In genomic region chr4:136768925-136769275, GRCh38 we compare ENCODE assay signal across 33 cellular contexts.
A peak's percentile ranks its signal among the peaks of the same experiment; 100 is the strongest.
DNase-seq lines count a peak whose midpoint lies in the region; FAIRE-seq and TF ChIP-seq lines count a peak whose summit lies in the region.
"Had no signal": no experiment of that assay in that cellular context is flagged by ENCODE, and none has a peak within 500 bp of the region (broad histone marks: within the 10 kb centered on the region; RNA-seq: fewer than 3 reads in every experiment).

No MANE protein-coding gene starts in this region.

- no peak overlapping the region for H3K14ac ChIP-seq in neuronal stem cell (ENCODE audit: low read length)

- H3K18ac ChIP-seq in neuronal stem cell (ENCODE audit: low read length) = no peak overlapping the region

- FAIRE-seq in HTR-8/SVneo (lab: Jason Lieb, UNC) = no peak
- FAIRE-seq: GM19239, H1 had no signal

- H3K4ac ChIP-seq in neuronal stem cell (ENCODE audit: low read length) = no peak overlapping the region

- no peaks in the 10 kb centered on the region for H4K20me1 ChIP-seq in hepatocyte (ENCODE audit: insufficient read depth, poor library complexity, severe bottlenecking)

- no peak overlapping the region for H3K9ac ChIP-seq in neuronal stem cell (ENCODE audit: low read depth, low read length, poor library complexity)

- H3K23ac ChIP-seq in neuronal stem cell (ENCODE audit: low read depth, low read length, poor library complexity) = no peak overlapping the region

- H3K9me3 ChIP-seq in hepatocyte (ENCODE audit: low read depth) (no peaks in the 10 kb centered on the region), neuronal stem cell (replicated peaks in 1 of 2; ENCODE audit: control insufficient read depth in 2 of 2, insufficient read depth in 1 of 2, low read depth in 1 of 2, low read length in 2 of 2) (peaks cover 0 to 10% of the 10 kb centered on the region in 2 donors)
- H3K9me3 ChIP-seq: esophagus muscularis mucosa, lower lobe of right lung, spleen, testis, vagina had no signal

- no peaks in the 10 kb centered on the region for H3K4me1 Mint-ChIP-seq in activated naive CD4-positive, alpha-beta T cell treated with anti-CD3 and anti-CD28 coated beads, Interleukin-2, amount 10 ng/mL, durations not matched to agents 7 days and 5 days
- H3K4me1 Mint-ChIP-seq: activated naive CD4-positive, alpha-beta T cell treated with anti-CD3 and anti-CD28 coated beads, Interleukin-2, amount 50 U/mL, for 24 hours; B cell; CD4-positive, alpha-beta memory T cell had no signal

- H3K36me3 ChIP-seq in hepatocyte (replicated peaks; ENCODE audit: insufficient read depth, low read depth) (no peaks in the 10 kb centered on the region), neuronal stem cell (replicated peaks in 1 of 2; ENCODE audit: control insufficient read depth in 2 of 2, insufficient read depth in 2 of 2, low read length in 2 of 2) (no peaks in the 10 kb centered on the region)
- H3K36me3 ChIP-seq: esophagus muscularis mucosa, heart right ventricle, lower lobe of right lung, spleen, vagina had no signal

- no peaks in the 10 kb centered on the region for H3K79me2 ChIP-seq in hepatocyte

- no peaks in the 10 kb centered on the region for H3K79me1 ChIP-seq in neuronal stem cell (ENCODE audit: low read depth, low read length)

- H3K4me2 ChIP-seq in hepatocyte (no peak overlapping the region), neuronal stem cell (ENCODE audit: insufficient read depth, low read length, poor library complexity, severe bottlenecking) (no peak overlapping the region)

- intact Hi-C loops in dorsolateral prefrontal cortex (cut with DNase I) = no loop called here

- no peak overlapping the region for H4K8ac ChIP-seq in neuronal stem cell (ENCODE audit: low read depth, low read length)

- CTCF ChIA-PET in activated naive CD4-positive, alpha-beta T cell treated with anti-CD3 and anti-CD28 coated beads, Interleukin-2, amount 10 ng/mL, durations not matched to agents 7 days and 5 days (lab: Charles Lee) = no interaction called here

- H4K91ac ChIP-seq in neuronal stem cell (ENCODE audit: low read depth, low read length, poor library complexity) = no peak overlapping the region

- H2AFZ ChIP-seq in hepatocyte (peak overlapping the region; percentile 3), neuronal stem cell (ENCODE audit: low read length) (no peak overlapping the region)

- H2BK120ac ChIP-seq in neuronal stem cell (ENCODE audit: low read depth, low read length) = no peak overlapping the region

- no peaks in the 10 kb centered on the region for H3K9me3 Mint-ChIP-seq in activated naive CD4-positive, alpha-beta T cell treated with anti-CD3 and anti-CD28 coated beads, Interleukin-2, amount 10 ng/mL, durations not matched to agents 7 days and 5 days
- H3K9me3 Mint-ChIP-seq: activated CD8-positive, alpha-beta T cell treated with anti-CD3 and anti-CD28 coated beads for 36 hours; activated naive CD4-positive, alpha-beta T cell treated with anti-CD3 and anti-CD28 coated beads, Interleukin-2, amount 50 U/mL, for 24 hours had no signal

- no peak overlapping the region for H2BK12ac ChIP-seq in neuronal stem cell (ENCODE audit: low read length)

- no peak for TF ChIP-seq CTCF in hepatocyte (IDR thresholded peaks at IDR 0.05; ENCODE audit: poor library complexity)
- TF ChIP-seq CTCF in dorsolateral prefrontal cortex (IDR thresholded peaks at IDR 0.05 in 54 of 56, conservative IDR thresholded peaks at IDR 0.05 in 2 of 56; ENCODE audit: low read depth in 1 of 56, partially characterized antibody in 56 of 56) = no peak

- H3K27ac ChIP-seq in hepatocyte (no peak overlapping the region), neuronal stem cell (replicated peaks; ENCODE audit: low read length) (no peak overlapping the region), dorsolateral prefrontal cortex (no peak overlapping the region)
- H3K27ac ChIP-seq: coronary artery, esophagus muscularis mucosa, heart right ventricle, lower lobe of right lung, spleen, testis, vagina had no signal

- no peaks in the 10 kb centered on the region for H3K36me3 Mint-ChIP-seq in activated naive CD4-positive, alpha-beta T cell treated with anti-CD3 and anti-CD28 coated beads, Interleukin-2, amount 10 ng/mL, durations not matched to agents 7 days and 5 days
- H3K36me3 Mint-ChIP-seq: activated naive CD4-positive, alpha-beta T cell treated with anti-CD3 and anti-CD28 coated beads, Interleukin-2, amount 50 U/mL, for 24 hours; CD4-positive, alpha-beta memory T cell had no signal

- H2BK5ac ChIP-seq in neuronal stem cell (ENCODE audit: low read length) = no peak overlapping the region

- H3K27me3 ChIP-seq in hepatocyte (no peaks in the 10 kb centered on the region), neuronal stem cell (ENCODE audit: control insufficient read depth in 3 of 3, insufficient read depth in 3 of 3, low read depth in 1 of 3, low read length in 3 of 3) (no peaks in the 10 kb centered on the region), dorsolateral prefrontal cortex (no peaks in the 10 kb centered on the region)
- H3K27me3 ChIP-seq: esophagus muscularis mucosa, heart right ventricle, spleen, testis, vagina had no signal

- H3K4me1 ChIP-seq in hepatocyte (ENCODE audit: insufficient read depth) (no peaks in the 10 kb centered on the region), neuronal stem cell (ENCODE audit: control insufficient read depth in 2 of 2, insufficient read depth in 1 of 2, low read depth in 1 of 2, low read length in 2 of 2) (peaks cover 2 to 5% of the 10 kb centered on the region in 2 donors)
- H3K4me1 ChIP-seq: heart right ventricle, lower lobe of right lung, spleen, testis, vagina had no signal

- H3K27me3 Mint-ChIP-seq in activated naive CD4-positive, alpha-beta T cell treated with anti-CD3 and anti-CD28 coated beads, Interleukin-2, amount 10 ng/mL, durations not matched to agents 7 days and 5 days = no peaks in the 10 kb centered on the region
- H3K27me3 Mint-ChIP-seq: activated CD8-positive, alpha-beta T cell treated with anti-CD3 and anti-CD28 coated beads for 36 hours; activated naive CD4-positive, alpha-beta T cell treated with anti-CD3 and anti-CD28 coated beads, Interleukin-2, amount 50 U/mL, for 24 hours; B cell; CD4-positive, alpha-beta memory T cell had no signal

- no peak overlapping the region for H2BK15ac ChIP-seq in neuronal stem cell (ENCODE audit: low read length)

- no peaks in the 10 kb centered on the region for H3K9me2 ChIP-seq in hepatocyte (replicated peaks; ENCODE audit: insufficient read depth)

- H3K4me3 ChIP-seq in hepatocyte (no peak overlapping the region), neuronal stem cell (ENCODE audit: low read length in 2 of 2) (no peak overlapping the region), dorsolateral prefrontal cortex (no peak overlapping the region)
- H3K4me3 ChIP-seq: coronary artery, esophagus muscularis mucosa, heart right ventricle, lower lobe of right lung, spleen, testis, vagina had no signal

- H3K27ac Mint-ChIP-seq in activated naive CD4-positive, alpha-beta T cell treated with anti-CD3 and anti-CD28 coated beads, Interleukin-2, amount 10 ng/mL, durations not matched to agents 7 days and 5 days = no peak overlapping the region
- H3K27ac Mint-ChIP-seq: activated CD8-positive, alpha-beta T cell treated with anti-CD3 and anti-CD28 coated beads for 36 hours; activated naive CD4-positive, alpha-beta T cell treated with anti-CD3 and anti-CD28 coated beads, Interleukin-2, amount 50 U/mL, for 24 hours; B cell; CD4-positive, alpha-beta memory T cell; endodermal cell had no signal

- no peak overlapping the region for H2AK5ac ChIP-seq in neuronal stem cell (ENCODE audit: low read depth, low read length)

- no peak overlapping the region for H3K4me3 Mint-ChIP-seq in activated naive CD4-positive, alpha-beta T cell treated with anti-CD3 and anti-CD28 coated beads, Interleukin-2, amount 10 ng/mL, durations not matched to agents 7 days and 5 days
- H3K4me3 Mint-ChIP-seq: activated CD8-positive, alpha-beta T cell treated with anti-CD3 and anti-CD28 coated beads for 36 hours; activated naive CD4-positive, alpha-beta T cell treated with anti-CD3 and anti-CD28 coated beads, Interleukin-2, amount 50 U/mL, for 24 hours; B cell; CD4-positive, alpha-beta memory T cell; endodermal cell had no signal

- 5% methylated on average over 1 of the region's 1 CpG for WGBS in hepatocyte (ENCODE audit: low lambda C conversion rate, missing lambda C conversion rate)
- WGBS in neuronal stem cell (ENCODE audit: extremely low coverage in 2 of 2, insufficient read length in 2 of 2, insufficient replicate concordance in 1 of 2), 2 donors = no CpG with 5 or more reads among the region's 1 CpG

- DNase-seq in HTR-8/SVneo (ENCODE audit: insufficient read length, low spot score) (peak; percentile 2), astrocyte of the hippocampus (ENCODE audit: low read depth, low spot score) (peak; percentile 2), hepatocyte (ENCODE audit: low spot score) (no peak), neuronal stem cell (ENCODE audit: low spot score) (peak; percentile 26), dorsolateral prefrontal cortex (no peak), HUDEP-2 (lab: John Stamatoyannopoulos, UW; ENCODE audit: unreplicated experiment in 76 of 76) (no peak)
- DNase-seq in activated effector memory CD4-positive, alpha-beta T cell treated with Interleukin-2 at 50 U/mL for 16 hours = no peak
- no peak for DNase-seq in activated naive CD4-positive, alpha-beta T cell treated with anti-CD3 and anti-CD28 coated beads, Interleukin-2, amount 10 ng/mL, durations not matched to agents 7 days and 5 days
- DNase-seq: ACHN; activated CD8-positive, alpha-beta memory T cell treated with anti-CD3 and anti-CD28 coated beads, Interleukin-2, amount 50 U/mL, for 48 hours; activated CD8-positive, alpha-beta T cell treated with anti-CD3 and anti-CD28 coated beads for 36 hours; anterior cingulate cortex; CD4-positive, alpha-beta memory T cell; endodermal cell; heart right ventricle; KG1; lower lobe of right lung; NCI-H1436; NCI-H446 treated with DMSO at 0.1 percent for 48 hours; NCI-H82; posterior cingulate gyrus; right cardiac atrium; spleen; stimulated activated CD4-positive, alpha-beta T cell treated with anti-CD3 and anti-CD28 coated beads, Interleukin-2, amount 100 ng/mL, for 24 hours; stimulated activated naive CD8-positive, alpha-beta T cell treated with anti-CD3 and anti-CD28 coated beads, Interleukin-15, Interleukin-2, amounts not matched to agents 100 U/mL and 50 U/mL, for 24 hours; testis had no signal

Comparison
In these comparisons a context has a peak if more than half of its experiments do, and no peak if none do; other contexts are left out.
1. DNase-seq: peak in HTR-8/SVneo (single experiment), astrocyte of the hippocampus (single experiment) and neuronal stem cell (single experiment); none in hepatocyte (single experiment), activated effector memory CD4-positive, alpha-beta T cell treated with Interleukin-2 at 50 U/mL for 16 hours (single experiment), dorsolateral prefrontal cortex (0 of 10), HUDEP-2 (0 of 76) and activated naive CD4-positive, alpha-beta T cell treated with anti-CD3 and anti-CD28 coated beads, Interleukin-2, amount 10 ng/mL, durations not matched to agents 7 days and 5 days (single experiment).